31 cellular contexts compared by ENCODE assay signal in the genomic region with DNA sequence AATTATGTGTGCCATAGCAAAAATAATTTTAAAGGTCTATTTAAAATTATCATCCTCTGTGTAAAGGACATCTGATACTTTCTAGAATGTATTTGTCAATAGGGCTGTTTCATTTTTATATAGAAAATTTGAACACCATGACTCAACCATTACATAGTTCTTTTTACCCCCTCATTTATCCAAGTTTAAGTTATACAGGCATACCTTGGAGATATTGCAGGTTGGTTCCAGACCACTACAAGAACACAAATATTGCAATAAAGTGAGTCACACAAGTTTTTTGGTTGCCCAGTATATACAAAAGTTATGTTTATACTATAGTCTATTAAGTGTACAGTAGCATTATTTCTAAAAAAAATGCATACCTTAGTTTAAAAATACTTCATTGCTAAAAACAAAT.
"Had no signal": no experiment of that assay in that cellular context is flagged by ENCODE, and none has a peak within 500 bp of the region (broad histone marks: within the 10 kb centered on the region; RNA-seq: fewer than 3 reads in every experiment).

No MANE protein-coding gene starts in this region.

- H3K4me3 ChIP-seq: ascending aorta, PC-9, SJCRH30, SK-N-MC had no signal

- H3K9me3 ChIP-seq: ascending aorta, SJCRH30 had no signal

- H3K4me3 Mint-ChIP-seq: activated CD4-positive, alpha-beta T cell treated with anti-CD3 and anti-CD28 coated beads, Interleukin-2, amount 10 ng/mL, durations not matched to agents 24 days and 14 days; activated CD8-positive, alpha-beta T cell treated with anti-CD3 and anti-CD28 coated beads for 36 hours; activated naive CD8-positive, alpha-beta T cell treated with anti-CD3 and anti-CD28 coated beads for 36 hours; activated T-cell treated with anti-CD3 and anti-CD28 coated beads, Interleukin-2, amount 50 U/mL, for 72 hours; activated T-helper 17 cell treated with anti-CD3 and anti-CD28 coated beads, Interleukin-2, amount 50 U/mL, for 72 hours; T-helper 1 cell treated with Interleukin-12 subunit alpha and Interleukin-12 subunit beta and Interleukin-4 antibody, amounts not matched to agents 30 μg/mL and 1 μg/mL, for 36 hours; T-helper 2 cell treated with Interferon-gamma antibody and Interleukin-4, amounts not matched to agents 5 μg/mL and 100 μg/mL, for 36 hours had no signal

- H3K27ac ChIP-seq: ascending aorta, KMS-11, PC-9, RWPE1, SJCRH30, SK-N-MC had no signal

- H3K36me3 Mint-ChIP-seq: activated naive CD8-positive, alpha-beta T cell treated with anti-CD3 and anti-CD28 coated beads for 36 hours had no signal

- H3K9me3 Mint-ChIP-seq: activated CD4-positive, alpha-beta T cell treated with anti-CD3 and anti-CD28 coated beads, Interleukin-2, amount 10 ng/mL, durations not matched to agents 24 days and 14 days; activated CD8-positive, alpha-beta T cell treated with anti-CD3 and anti-CD28 coated beads for 36 hours; activated naive CD8-positive, alpha-beta T cell treated with anti-CD3 and anti-CD28 coated beads for 36 hours; activated T-cell treated with anti-CD3 and anti-CD28 coated beads, Interleukin-2, amount 50 U/mL, for 72 hours; activated T-helper 17 cell treated with anti-CD3 and anti-CD28 coated beads, Interleukin-2, amount 50 U/mL, for 72 hours; T-helper 1 cell treated with Interleukin-12 subunit alpha and Interleukin-12 subunit beta and Interleukin-4 antibody, amounts not matched to agents 30 μg/mL and 1 μg/mL, for 36 hours; T-helper 2 cell treated with Interferon-gamma antibody and Interleukin-4, amounts not matched to agents 5 μg/mL and 100 μg/mL, for 36 hours had no signal

- H3K27ac Mint-ChIP-seq: activated CD4-positive, alpha-beta T cell treated with anti-CD3 and anti-CD28 coated beads, Interleukin-2, amount 10 ng/mL, durations not matched to agents 24 days and 14 days; activated CD8-positive, alpha-beta T cell treated with anti-CD3 and anti-CD28 coated beads for 36 hours; activated naive CD8-positive, alpha-beta T cell treated with anti-CD3 and anti-CD28 coated beads for 36 hours; activated T-cell treated with anti-CD3 and anti-CD28 coated beads, Interleukin-2, amount 50 U/mL, for 72 hours; activated T-helper 17 cell treated with anti-CD3 and anti-CD28 coated beads, Interleukin-2, amount 50 U/mL, for 72 hours; T-helper 1 cell treated with Interleukin-12 subunit alpha and Interleukin-12 subunit beta and Interleukin-4 antibody, amounts not matched to agents 30 μg/mL and 1 μg/mL, for 36 hours; T-helper 2 cell treated with Interferon-gamma antibody and Interleukin-4, amounts not matched to agents 5 μg/mL and 100 μg/mL, for 36 hours had no signal

- ATAC-seq: activated CD8-positive, alpha-beta T cell treated with anti-CD3 and anti-CD28 coated beads for 36 hours; activated T-cell treated with anti-CD3 and anti-CD28 coated beads, Interleukin-2, amount 50 U/mL, for 72 hours; activated T-helper 17 cell treated with anti-CD3 and anti-CD28 coated beads, Interleukin-2, amount 50 U/mL, for 72 hours had no signal

- H3K9ac ChIP-seq: KMS-11 had no signal

- H3K36me3 ChIP-seq: ascending aorta, SJCRH30 had no signal

- FAIRE-seq: TTC549 had no signal

- H3K4me1 Mint-ChIP-seq: activated CD4-positive, alpha-beta T cell treated with anti-CD3 and anti-CD28 coated beads, Interleukin-2, amount 10 ng/mL, durations not matched to agents 24 days and 14 days; activated naive CD8-positive, alpha-beta T cell treated with anti-CD3 and anti-CD28 coated beads for 36 hours; activated T-helper 17 cell treated with anti-CD3 and anti-CD28 coated beads, Interleukin-2, amount 50 U/mL, for 72 hours had no signal

- H3K4me2 ChIP-seq: KMS-11, PC-9 had no signal

- H2AFZ ChIP-seq: PC-9 had no signal

- H3K27me3 ChIP-seq: ascending aorta, SJCRH30 had no signal

- DNase-seq: activated CD4-positive, alpha-beta T cell treated with anti-CD3 and anti-CD28 coated beads, Interleukin-2, amount 10 ng/mL, durations not matched to agents 24 days and 14 days; activated CD4-positive, alpha-beta T cell treated with anti-CD3 and anti-CD28 coated beads, Interleukin-2, amount 50 U/mL, for 4 hours; activated CD8-positive, alpha-beta T cell treated with anti-CD3 and anti-CD28 coated beads for 36 hours; activated effector memory CD4-positive, alpha-beta T cell treated with anti-CD3 and anti-CD28 coated beads, Interleukin-2, amount 50 U/mL, for 16 hours; activated naive CD4-positive, alpha-beta T cell; activated naive CD4-positive, alpha-beta T cell treated with anti-CD3 and anti-CD28 coated beads, Interleukin-2, amount 50 U/mL, for 16 hours; activated naive CD8-positive, alpha-beta T cell treated with anti-CD3 and anti-CD28 coated beads for 36 hours; activated T-cell treated with anti-CD3 and anti-CD28 coated beads, Interleukin-2, amount 50 U/mL, for 1 hour; activated T-cell treated with anti-CD3 and anti-CD28 coated beads, Interleukin-2, amount 50 U/mL, for 72 hours; amygdala; caudate nucleus; NCI-H1105; NCI-H1417 treated with DMSO at 0.1 percent for 48 hours; NCI-H187 treated with DMSO at 0.1 percent for 48 hours; NCI-H2081; NCI-H2171 treated with DMSO at 0.1 percent for 48 hours; NCI-H345; NCI-H526; NCI-H748 treated with DMSO at 0.1 percent for 48 hours; NK-92 treated with Interleukin-12 subunit alpha and Interleukin-12 subunit beta, amount 100 ng/mL, for 24 hours; Right ventricle myocardium superior; SJCRH30 had no signal

- H3K27me3 Mint-ChIP-seq: activated CD4-positive, alpha-beta T cell treated with anti-CD3 and anti-CD28 coated beads, Interleukin-2, amount 10 ng/mL, durations not matched to agents 24 days and 14 days; activated CD8-positive, alpha-beta T cell treated with anti-CD3 and anti-CD28 coated beads for 36 hours; activated naive CD8-positive, alpha-beta T cell treated with anti-CD3 and anti-CD28 coated beads for 36 hours had no signal

- H3K4me1 ChIP-seq: ascending aorta had no signal
